ENCODE assay signal across 1 cellular context in genomic region chr14:20343092-20343854, GRCh38.
A peak's percentile ranks its signal among the peaks of the same experiment; 100 is the strongest.
TF ChIP-seq lines count a peak whose summit lies in the region.

A gene with protein sequence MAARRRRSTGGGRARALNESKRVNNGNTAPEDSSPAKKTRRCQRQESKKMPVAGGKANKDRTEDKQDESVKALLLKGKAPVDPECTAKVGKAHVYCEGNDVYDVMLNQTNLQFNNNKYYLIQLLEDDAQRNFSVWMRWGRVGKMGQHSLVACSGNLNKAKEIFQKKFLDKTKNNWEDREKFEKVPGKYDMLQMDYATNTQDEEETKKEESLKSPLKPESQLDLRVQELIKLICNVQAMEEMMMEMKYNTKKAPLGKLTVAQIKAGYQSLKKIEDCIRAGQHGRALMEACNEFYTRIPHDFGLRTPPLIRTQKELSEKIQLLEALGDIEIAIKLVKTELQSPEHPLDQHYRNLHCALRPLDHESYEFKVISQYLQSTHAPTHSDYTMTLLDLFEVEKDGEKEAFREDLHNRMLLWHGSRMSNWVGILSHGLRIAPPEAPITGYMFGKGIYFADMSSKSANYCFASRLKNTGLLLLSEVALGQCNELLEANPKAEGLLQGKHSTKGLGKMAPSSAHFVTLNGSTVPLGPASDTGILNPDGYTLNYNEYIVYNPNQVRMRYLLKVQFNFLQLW (plus strand): TSS chr14:20343635. CDS start chr14:20343642, 7 bp downstream.

TF ChIP-seq in HepG2, 621 proteins besides CTCF, POLR2A, EP300 and RAD21 (continued from another document and continues in another):
- TF ChIP-seq BRD4 (CRISPR knock-in tag; IDR thresholded peaks at IDR 0.05), result no peak; the same call in 1 of the 2 replicates
- TF ChIP-seq CEBPB (IDR thresholded peaks at IDR 0.05; ENCODE audit: borderline replicate concordance, low read depth, low read length), result no peak
- TF ChIP-seq RBM39 (IDR thresholded peaks at IDR 0.05; ENCODE audit: low read depth, low read length, poor library complexity, severe bottlenecking), result no peak
- no peak; the same call in 1 of the 2 replicates for TF ChIP-seq WIZ (CRISPR knock-in tag; IDR thresholded peaks at IDR 0.05)
- TF ChIP-seq STAG1 (CRISPR knock-in tag; IDR thresholded peaks at IDR 0.05), result no peak; the same call in 1 of the 2 replicates
- TF ChIP-seq KIAA2018 (CRISPR knock-in tag; IDR thresholded peaks at IDR 0.05; ENCODE audit: borderline replicate concordance), result no peak
- TF ChIP-seq ZNF256 (CRISPR knock-in tag; conservative IDR thresholded peaks at IDR 0.05), result no peak
- TF ChIP-seq ZNF263 (CRISPR knock-in tag; IDR thresholded peaks at IDR 0.05), result no peak
- TF ChIP-seq ZBTB20 (CRISPR knock-in tag; IDR thresholded peaks at IDR 0.05; ENCODE audit: borderline replicate concordance, low read depth), result no peak; the same call in 1 of the 2 replicates
- peak; percentile 72 for TF ChIP-seq AGO1 (IDR thresholded peaks at IDR 0.05; ENCODE audit: low read depth, low read length, poor library complexity, severe bottlenecking)
- TF ChIP-seq, protein P1, sequence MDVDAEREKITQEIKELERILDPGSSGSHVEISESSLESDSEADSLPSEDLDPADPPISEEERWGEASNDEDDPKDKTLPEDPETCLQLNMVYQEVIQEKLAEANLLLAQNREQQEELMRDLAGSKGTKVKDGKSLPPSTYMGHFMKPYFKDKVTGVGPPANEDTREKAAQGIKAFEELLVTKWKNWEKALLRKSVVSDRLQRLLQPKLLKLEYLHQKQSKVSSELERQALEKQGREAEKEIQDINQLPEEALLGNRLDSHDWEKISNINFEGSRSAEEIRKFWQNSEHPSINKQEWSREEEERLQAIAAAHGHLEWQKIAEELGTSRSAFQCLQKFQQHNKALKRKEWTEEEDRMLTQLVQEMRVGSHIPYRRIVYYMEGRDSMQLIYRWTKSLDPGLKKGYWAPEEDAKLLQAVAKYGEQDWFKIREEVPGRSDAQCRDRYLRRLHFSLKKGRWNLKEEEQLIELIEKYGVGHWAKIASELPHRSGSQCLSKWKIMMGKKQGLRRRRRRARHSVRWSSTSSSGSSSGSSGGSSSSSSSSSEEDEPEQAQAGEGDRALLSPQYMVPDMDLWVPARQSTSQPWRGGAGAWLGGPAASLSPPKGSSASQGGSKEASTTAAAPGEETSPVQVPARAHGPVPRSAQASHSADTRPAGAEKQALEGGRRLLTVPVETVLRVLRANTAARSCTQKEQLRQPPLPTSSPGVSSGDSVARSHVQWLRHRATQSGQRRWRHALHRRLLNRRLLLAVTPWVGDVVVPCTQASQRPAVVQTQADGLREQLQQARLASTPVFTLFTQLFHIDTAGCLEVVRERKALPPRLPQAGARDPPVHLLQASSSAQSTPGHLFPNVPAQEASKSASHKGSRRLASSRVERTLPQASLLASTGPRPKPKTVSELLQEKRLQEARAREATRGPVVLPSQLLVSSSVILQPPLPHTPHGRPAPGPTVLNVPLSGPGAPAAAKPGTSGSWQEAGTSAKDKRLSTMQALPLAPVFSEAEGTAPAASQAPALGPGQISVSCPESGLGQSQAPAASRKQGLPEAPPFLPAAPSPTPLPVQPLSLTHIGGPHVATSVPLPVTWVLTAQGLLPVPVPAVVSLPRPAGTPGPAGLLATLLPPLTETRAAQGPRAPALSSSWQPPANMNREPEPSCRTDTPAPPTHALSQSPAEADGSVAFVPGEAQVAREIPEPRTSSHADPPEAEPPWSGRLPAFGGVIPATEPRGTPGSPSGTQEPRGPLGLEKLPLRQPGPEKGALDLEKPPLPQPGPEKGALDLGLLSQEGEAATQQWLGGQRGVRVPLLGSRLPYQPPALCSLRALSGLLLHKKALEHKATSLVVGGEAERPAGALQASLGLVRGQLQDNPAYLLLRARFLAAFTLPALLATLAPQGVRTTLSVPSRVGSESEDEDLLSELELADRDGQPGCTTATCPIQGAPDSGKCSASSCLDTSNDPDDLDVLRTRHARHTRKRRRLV (CRISPR knock-in tag; IDR thresholded peaks at IDR 0.05), result peak; percentile 100
- TF ChIP-seq, protein P2, sequence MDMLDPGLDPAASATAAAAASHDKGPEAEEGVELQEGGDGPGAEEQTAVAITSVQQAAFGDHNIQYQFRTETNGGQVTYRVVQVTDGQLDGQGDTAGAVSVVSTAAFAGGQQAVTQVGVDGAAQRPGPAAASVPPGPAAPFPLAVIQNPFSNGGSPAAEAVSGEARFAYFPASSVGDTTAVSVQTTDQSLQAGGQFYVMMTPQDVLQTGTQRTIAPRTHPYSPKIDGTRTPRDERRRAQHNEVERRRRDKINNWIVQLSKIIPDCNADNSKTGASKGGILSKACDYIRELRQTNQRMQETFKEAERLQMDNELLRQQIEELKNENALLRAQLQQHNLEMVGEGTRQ (IDR thresholded peaks at IDR 0.05; ENCODE audit: low read depth, low read length), result no peak
- TF ChIP-seq, protein P2 (CRISPR knock-in tag; IDR thresholded peaks at IDR 0.05; ENCODE audit: borderline replicate concordance), result peak; percentile 50; the same call in 1 of the 2 replicates
- TF ChIP-seq ZNF552 (CRISPR knock-in tag; IDR thresholded peaks at IDR 0.05; ENCODE audit: borderline replicate concordance), result no peak
- TF ChIP-seq ARNT2 (CRISPR knock-in tag; IDR thresholded peaks at IDR 0.05; ENCODE audit: low read depth), result no peak; the same call in none of the 2 replicates
- TF ChIP-seq DMAP1 (CRISPR knock-in tag; IDR thresholded peaks at IDR 0.05), result peak; percentile 95
- TF ChIP-seq TBX2 (CRISPR knock-in tag; IDR thresholded peaks at IDR 0.05; ENCODE audit: borderline replicate concordance), result peak; percentile 86
- TF ChIP-seq ZBTB44 (CRISPR knock-in tag; IDR thresholded peaks at IDR 0.05), result no peak
- TF ChIP-seq ZNF674 (CRISPR knock-in tag; IDR thresholded peaks at IDR 0.05; ENCODE audit: low read depth), result 0 out of 2 replicates have a peak, but pooled peaks have one; percentile 26
- TF ChIP-seq ZFP41 (CRISPR knock-in tag; IDR thresholded peaks at IDR 0.05; ENCODE audit: borderline replicate concordance), result no peak; the same call in 1 of the 2 replicates
- no peak for TF ChIP-seq FLYWCH1 (CRISPR knock-in tag; IDR thresholded peaks at IDR 0.05)
- TF ChIP-seq ZNF839 (CRISPR knock-in tag; IDR thresholded peaks at IDR 0.05; ENCODE audit: borderline replicate concordance), result 0 out of 2 replicates have a peak, but pooled peaks have one; percentile 46
- no peak for TF ChIP-seq FOXA1 (IDR thresholded peaks at IDR 0.05)
- TF ChIP-seq FOXA1 (CRISPR knock-in tag; IDR thresholded peaks at IDR 0.05), result peak; percentile 35; the same call in 1 of the 2 replicates
- peak; percentile 91; the same call in 1 of the 2 replicates for TF ChIP-seq ZNF136 (CRISPR knock-in tag; IDR thresholded peaks at IDR 0.05; ENCODE audit: low read depth)
- TF ChIP-seq ZNF264 (CRISPR knock-in tag; IDR thresholded peaks at IDR 0.05), result peak; percentile 92
- TF ChIP-seq RORA (CRISPR knock-in tag; IDR thresholded peaks at IDR 0.05), result no peak
- TF ChIP-seq ZNF331 (CRISPR knock-in tag; IDR thresholded peaks at IDR 0.05), result peak; percentile 84
- TF ChIP-seq, protein P3, sequence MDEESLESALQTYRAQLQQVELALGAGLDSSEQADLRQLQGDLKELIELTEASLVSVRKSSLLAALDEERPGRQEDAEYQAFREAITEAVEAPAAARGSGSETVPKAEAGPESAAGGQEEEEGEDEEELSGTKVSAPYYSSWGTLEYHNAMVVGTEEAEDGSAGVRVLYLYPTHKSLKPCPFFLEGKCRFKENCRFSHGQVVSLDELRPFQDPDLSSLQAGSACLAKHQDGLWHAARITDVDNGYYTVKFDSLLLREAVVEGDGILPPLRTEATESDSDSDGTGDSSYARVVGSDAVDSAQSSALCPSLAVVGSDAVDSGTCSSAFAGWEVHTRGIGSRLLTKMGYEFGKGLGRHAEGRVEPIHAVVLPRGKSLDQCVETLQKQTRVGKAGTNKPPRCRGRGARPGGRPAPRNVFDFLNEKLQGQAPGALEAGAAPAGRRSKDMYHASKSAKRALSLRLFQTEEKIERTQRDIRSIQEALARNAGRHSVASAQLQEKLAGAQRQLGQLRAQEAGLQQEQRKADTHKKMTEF (CRISPR knock-in tag; IDR thresholded peaks at IDR 0.05), result peak; percentile 97
- no peak for TF ChIP-seq ZNF496 (CRISPR knock-in tag; IDR thresholded peaks at IDR 0.05; ENCODE audit: insufficient replicate concordance)
- peak; percentile 49; the same call in 1 of the 2 replicates for TF ChIP-seq NR2F6 (IDR thresholded peaks at IDR 0.05)
- no peak for TF ChIP-seq NR2F6 (CRISPR knock-in tag; IDR thresholded peaks at IDR 0.05)
- TF ChIP-seq ZNF143 (CRISPR knock-in tag; IDR thresholded peaks at IDR 0.05), result peak; percentile 100
- TF ChIP-seq, protein P4, sequence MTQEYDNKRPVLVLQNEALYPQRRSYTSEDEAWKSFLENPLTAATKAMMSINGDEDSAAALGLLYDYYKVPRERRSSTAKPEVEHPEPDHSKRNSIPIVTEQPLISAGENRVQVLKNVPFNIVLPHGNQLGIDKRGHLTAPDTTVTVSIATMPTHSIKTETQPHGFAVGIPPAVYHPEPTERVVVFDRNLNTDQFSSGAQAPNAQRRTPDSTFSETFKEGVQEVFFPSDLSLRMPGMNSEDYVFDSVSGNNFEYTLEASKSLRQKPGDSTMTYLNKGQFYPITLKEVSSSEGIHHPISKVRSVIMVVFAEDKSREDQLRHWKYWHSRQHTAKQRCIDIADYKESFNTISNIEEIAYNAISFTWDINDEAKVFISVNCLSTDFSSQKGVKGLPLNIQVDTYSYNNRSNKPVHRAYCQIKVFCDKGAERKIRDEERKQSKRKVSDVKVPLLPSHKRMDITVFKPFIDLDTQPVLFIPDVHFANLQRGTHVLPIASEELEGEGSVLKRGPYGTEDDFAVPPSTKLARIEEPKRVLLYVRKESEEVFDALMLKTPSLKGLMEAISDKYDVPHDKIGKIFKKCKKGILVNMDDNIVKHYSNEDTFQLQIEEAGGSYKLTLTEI (CRISPR knock-in tag; conservative IDR thresholded peaks at IDR 0.05), result no peak
